ENCODE assay signal across 12 cellular contexts in genomic region chr7:133207687-133208086, GRCh38. TPM values are rescaled to one million over a fixed set of nuclear protein-coding genes. Genes with fewer than 3 reads are reported as not detected.
DNase-seq lines count a peak whose midpoint lies in the region; ATAC-seq and TF ChIP-seq lines count a peak whose summit lies in the region.
"Had no signal": no experiment of that assay in that cellular context is flagged by ENCODE, and none has a peak within 500 bp of the region (broad histone marks: within the 10 kb centered on the region; RNA-seq: fewer than 3 reads in every experiment).

No MANE protein-coding gene starts in this region.

- ATAC-seq in HG03097 (IDR thresholded peaks at IDR 0.05; ENCODE audit: low FRiP score, unreplicated experiment): no peak

- no peaks in the 10 kb centered on the region for H3F3A ChIP-seq in smooth muscle cell (ENCODE audit: low read depth)

- no peaks in the 10 kb centered on the region for H4K20me1 ChIP-seq in smooth muscle cell (ENCODE audit: low read depth)

- no peaks in the 10 kb centered on the region for H3K79me2 ChIP-seq in smooth muscle cell (ENCODE audit: low read depth)

- H3K9me3 ChIP-seq in smooth muscle cell (replicated peaks; ENCODE audit: low read depth): no peaks in the 10 kb centered on the region

- peak overlapping the region; percentile 77 for H2AFZ ChIP-seq in smooth muscle cell (ENCODE audit: low read depth)

- H3K27me3 ChIP-seq in smooth muscle cell (ENCODE audit: low read depth): no peaks in the 10 kb centered on the region

- no peaks in the 10 kb centered on the region for H3K36me3 ChIP-seq in smooth muscle cell (ENCODE audit: low read depth)

- peak; percentile 42 for TF ChIP-seq CTCF in smooth muscle cell (IDR thresholded peaks at IDR 0.05; ENCODE audit: borderline replicate concordance, insufficient read depth, poor library complexity, severe bottlenecking)

- DNase-seq in SIG-M5 treated with dmso at 0.1 percent for 504 hours (lab: John Stamatoyannopoulos, UW; ENCODE audit: unreplicated experiment) (peak; percentile 25), SIG-M5 (lab: John Stamatoyannopoulos, UW) (no peak), NAMALWA (ENCODE audit: low spot score) (peak; percentile 58), dermis blood vessel endothelial cell (peak; percentile 4), smooth muscle cell (lab: John Stamatoyannopoulos, UW; ENCODE audit: unreplicated experiment) (no peak), islet precursor cell (no peak)
- DNase-seq in activated CD4-positive, alpha-beta T cell treated with anti-CD3 and anti-CD28 coated beads for 48 hours: no peak
- DNase-seq: kidney glomerular epithelial cell; NCI-H226; occipital lobe; stimulated activated CD4-positive, alpha-beta T cell treated with anti-CD3 and anti-CD28 coated beads, Interleukin-4, amount 100 ng/mL, for 4 hours had no signal

- H3K9ac ChIP-seq in smooth muscle cell (ENCODE audit: low read depth): no peak overlapping the region

- H3K27ac ChIP-seq in smooth muscle cell (ENCODE audit: low read depth): no peak overlapping the region

- H3K4me1 ChIP-seq in smooth muscle cell (ENCODE audit: low read depth): peaks cover 8% of the 10 kb centered on the region

- no peak overlapping the region for H3K4me3 ChIP-seq in smooth muscle cell

- WGBS in smooth muscle cell (ENCODE audit: low lambda C conversion rate): 19% methylated on average over 2 of the region's 2 CpGs

- peak overlapping the region; percentile 23 for H3K4me2 ChIP-seq in smooth muscle cell

RNA-seq across cellular contexts. Expression of gene EXOC4, which starts 45.2 kb away (rescaled TPM):
- total RNA-seq in dermis blood vessel endothelial cell (112 and 140 TPM in 2 replicates), smooth muscle cell (47.1 and 48.9 TPM in 2 replicates)
- polyA plus RNA-seq in smooth muscle cell: 21.5 and 23.7 TPM in 2 replicates

Comparison
In these comparisons a context has a peak if more than half of its experiments do, and no peak if none do; other contexts are left out.
1. DNase-seq: peak in SIG-M5 treated with dmso at 0.1 percent for 504 hours (single experiment), NAMALWA (single experiment) and dermis blood vessel endothelial cell (single experiment); none in SIG-M5 (single experiment), smooth muscle cell (single experiment), islet precursor cell (single experiment) and activated CD4-positive, alpha-beta T cell treated with anti-CD3 and anti-CD28 coated beads for 48 hours (single experiment).